20 cellular contexts compared by ENCODE assay signal in the genomic region with DNA sequence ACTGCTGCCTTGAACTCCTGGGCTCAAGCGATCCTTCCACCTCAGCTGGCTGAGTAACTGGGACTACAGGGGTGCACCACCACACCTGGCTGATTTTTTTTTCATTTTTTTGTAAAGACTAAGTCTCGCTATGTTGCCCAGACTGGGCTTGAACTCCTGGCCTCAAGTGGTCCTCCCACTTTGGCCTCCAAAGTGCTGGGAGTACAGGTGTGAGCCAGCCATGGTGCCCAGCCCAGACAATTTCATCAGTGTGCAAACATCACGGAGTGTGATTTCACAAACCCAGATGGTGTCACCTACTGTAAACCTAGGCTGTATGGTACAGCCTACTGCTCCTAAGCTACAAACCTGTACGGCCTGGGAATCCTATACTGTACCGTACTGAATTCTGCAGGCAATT.
"Had no signal": no experiment of that assay in that cellular context is flagged by ENCODE, and none has a peak within 500 bp of the region (broad histone marks: within the 10 kb centered on the region; RNA-seq: fewer than 3 reads in every experiment).

No MANE protein-coding gene starts in this region.

- DNase-seq: effector CD4-positive, alpha-beta T cell; endodermal cell; erythroblast; foreskin keratinocyte; heart right ventricle; hypothalamus; kidney glomerular epithelial cell; mesendoderm; naive thymus-derived CD4-positive, alpha-beta T cell; spleen; stimulated activated CD4-positive, alpha-beta T cell treated with anti-CD3 and anti-CD28 coated beads, Interleukin-15, amount 100 ng/mL, for 24 hours; stimulated activated CD4-positive, alpha-beta T cell treated with anti-CD3 and anti-CD28 coated beads, Interleukin-1b, Interleukin-23, amount 100 ng/mL, for 48 hours; stimulated activated CD4-positive, alpha-beta T cell treated with anti-CD3 and anti-CD28 coated beads, Interleukin-4, amount 100 ng/mL, for 4 hours; stimulated activated naive B cell treated with anti-CD40 and anti-IgM and Interleukin-4, amounts not matched to agents 10 μg/mL and 1 μg/mL and 100 μg/mL, for 72 hours; stomach; substantia nigra; trophoblast cell had no signal

- H3K27me3 Mint-ChIP-seq: stimulated activated naive B cell treated with anti-CD40 and anti-IgM and Interleukin-4, amounts not matched to agents 10 μg/mL and 1 μg/mL and 100 μg/mL, for 72 hours had no signal

- H3K4me1 Mint-ChIP-seq: endodermal cell had no signal

- ATAC-seq: foreskin keratinocyte; heart right ventricle; naive thymus-derived CD4-positive, alpha-beta T cell; sciatic nerve; stimulated activated naive B cell treated with anti-CD40 and anti-IgM and Interleukin-4, amounts not matched to agents 10 μg/mL and 1 μg/mL and 100 μg/mL, for 72 hours had no signal

- H3K4me3 Mint-ChIP-seq: endodermal cell; stimulated activated naive B cell treated with anti-CD40 and anti-IgM and Interleukin-4, amounts not matched to agents 10 μg/mL and 1 μg/mL and 100 μg/mL, for 72 hours had no signal

- H3K27ac Mint-ChIP-seq: endodermal cell; stimulated activated naive B cell treated with anti-CD40 and anti-IgM and Interleukin-4, amounts not matched to agents 10 μg/mL and 1 μg/mL and 100 μg/mL, for 72 hours had no signal

- H3K9me3 Mint-ChIP-seq: stimulated activated naive B cell treated with anti-CD40 and anti-IgM and Interleukin-4, amounts not matched to agents 10 μg/mL and 1 μg/mL and 100 μg/mL, for 72 hours had no signal

- FAIRE-seq: endothelial cell of umbilical vein, islet of Langerhans had no signal
